23 cellular contexts compared by ENCODE assay signal in the genomic region with DNA sequence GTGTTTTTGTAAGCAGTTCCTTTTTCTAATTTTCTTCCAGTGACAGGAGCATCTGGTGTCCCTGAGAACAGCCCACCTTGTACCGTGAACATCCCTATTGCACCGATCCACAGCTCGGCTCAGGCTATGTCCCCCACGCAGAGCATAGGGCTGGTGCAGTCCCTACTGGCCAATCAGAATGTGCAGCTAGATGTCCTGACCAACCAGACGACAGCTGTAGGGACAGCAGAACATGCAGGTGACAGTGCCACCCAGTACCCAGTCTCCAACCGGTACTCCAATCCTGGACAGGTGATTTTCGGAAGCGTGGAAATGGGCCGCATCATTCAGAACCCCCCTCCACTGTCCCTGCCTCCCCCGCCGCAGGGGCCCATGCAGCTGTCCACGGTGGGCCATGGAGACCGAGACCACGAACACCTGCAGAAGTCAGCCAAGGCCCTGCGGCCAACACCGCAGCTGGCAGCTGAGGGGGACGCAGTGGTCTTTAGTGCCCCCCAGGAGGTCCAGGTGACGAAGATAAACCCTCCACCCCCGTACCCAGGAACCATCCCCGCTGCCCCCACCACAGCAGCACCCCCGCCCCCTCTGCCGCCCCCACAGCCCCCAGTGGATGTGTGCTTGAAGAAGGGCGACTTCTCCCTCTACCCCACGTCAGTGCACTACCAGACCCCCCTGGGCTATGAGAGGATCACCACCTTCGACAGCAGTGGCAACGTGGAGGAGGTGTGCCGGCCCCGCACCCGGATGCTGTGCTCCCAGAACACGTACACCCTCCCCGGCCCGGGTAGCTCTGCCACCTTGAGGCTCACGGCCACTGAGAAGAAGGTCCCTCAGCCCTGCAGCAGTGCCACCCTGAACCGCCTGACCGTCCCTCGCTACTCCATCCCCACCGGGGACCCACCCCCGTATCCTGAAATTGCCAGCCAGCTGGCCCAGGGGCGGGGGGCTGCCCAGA. TPM values are rescaled to one million over a fixed set of nuclear protein-coding genes. Genes with fewer than 3 reads are reported as not detected.
DNase-seq lines count a peak whose midpoint lies in the region; ATAC-seq, FAIRE-seq and TF ChIP-seq lines count a peak whose summit lies in the region.
"Had no signal": no experiment of that assay in that cellular context is flagged by ENCODE, and none has a peak within 500 bp of the region (broad histone marks: within the 10 kb centered on the region; RNA-seq: fewer than 3 reads in every experiment).

No MANE protein-coding gene starts in this region.

- no peak for TF ChIP-seq EP300 in H1 (IDR thresholded peaks at IDR 0.05; ENCODE audit: borderline replicate concordance in 1 of 2, low read depth in 2 of 2, low read length in 2 of 2)

- intact Hi-C loops in CD4-positive, alpha-beta memory T cell (cut with micrococcal nuclease), result no loop called here

- WGBS in H1 (ENCODE audit: extremely low coverage in 1 of 2, insufficient coverage in 1 of 2, insufficient read length in 1 of 2, insufficient replicate concordance in 2 of 2, low coverage in 1 of 2, low lambda C conversion rate in 2 of 2, missing lambda C conversion rate in 1 of 2), 2 experiments, result 94% methylated on average over 33 of the region's 39 CpGs; no CpG with 5 or more reads in 1 of the 2 experiments

- no peak overlapping the region for H3K4me3 ChIP-seq in H1 (ENCODE audit: extremely low read depth in 1 of 4, insufficient read depth in 2 of 4, low read depth in 3 of 4, low read length in 4 of 4)
- no peak overlapping the region for H3K4me3 ChIP-seq in CD4-positive, alpha-beta memory T cell (ENCODE audit: low read length in 2 of 2)
- H3K4me3 ChIP-seq: BLaER1, GM23338, Peyer's patch had no signal

- no peaks in the 10 kb centered on the region for H3K23me2 ChIP-seq in H1 (ENCODE audit: low read depth, low read length)

- no peak overlapping the region for H2BK15ac ChIP-seq in H1 (ENCODE audit: low read length)

- TF ChIP-seq RAD21 in H1 (IDR thresholded peaks at IDR 0.05 in 1 of 2, conservative IDR thresholded peaks at IDR 0.05 in 1 of 2; ENCODE audit: low read depth in 2 of 2, low read length in 2 of 2), result no peak

- H3K14ac ChIP-seq in H1 (ENCODE audit: insufficient read length), result no peak overlapping the region

- H4K20me1 ChIP-seq in H1 (replicated peaks in 1 of 2; ENCODE audit: control insufficient read depth in 1 of 2, insufficient read depth in 2 of 2, low read length in 2 of 2), result no peaks in the 10 kb centered on the region
- H4K20me1 ChIP-seq: BLaER1 had no signal

- POLR2A ChIA-PET in H1 (lab: Charles Lee; ENCODE audit: partially characterized antibody), result no interaction called here
- POLR2A ChIA-PET in CD4-positive, alpha-beta memory T cell (lab: Charles Lee; ENCODE audit: partially characterized antibody), result no interaction called here

- H3K27ac ChIP-seq in H1 (ENCODE audit: low read depth, low read length), result 0 out of 2 replicates have a peak overlapping the region, but pooled peaks have one; percentile 42
- H3K27ac ChIP-seq in CD4-positive, alpha-beta memory T cell (ENCODE audit: low read depth, low read length), result no peak overlapping the region
- H3K27ac ChIP-seq: 22Rv1, BLaER1, Peyer's patch had no signal

- peaks cover 0 to 23% (median 6%) of the 10 kb centered on the region in 4 experiments; a peak in 5 of 8 replicates for H3K36me3 ChIP-seq in H1 (ENCODE audit: control insufficient read depth in 2 of 4, insufficient read depth in 4 of 4, low read length in 3 of 4)
- H3K36me3 ChIP-seq in CD4-positive, alpha-beta memory T cell (ENCODE audit: insufficient read depth, low read length), result peaks cover 3% of the 10 kb centered on the region

- H3K27ac Mint-ChIP-seq in nephron, result peak overlapping the region in 2 of 3 experiments; percentile 20 to 29
- no peak overlapping the region for H3K27ac Mint-ChIP-seq in CD4-positive, alpha-beta memory T cell
- H3K27ac Mint-ChIP-seq: CD4-positive, alpha-beta T cell; GM23338 had no signal

- no peaks in the 10 kb centered on the region for H3K4me1 ChIP-seq in H1 (replicated peaks in 1 of 4; ENCODE audit: control insufficient read depth in 3 of 4, insufficient read depth in 4 of 4, low read length in 3 of 4)
- no peaks in the 10 kb centered on the region for H3K4me1 ChIP-seq in CD4-positive, alpha-beta memory T cell (ENCODE audit: insufficient read depth, low read length)
- H3K4me1 ChIP-seq: BLaER1, Peyer's patch had no signal

- peaks cover 69% of the 10 kb centered on the region for H3K36me3 Mint-ChIP-seq in nephron (ENCODE audit: low read depth)
- peaks cover 42 to 53% of the 10 kb centered on the region in 2 donors for H3K36me3 Mint-ChIP-seq in CD4-positive, alpha-beta memory T cell

- peak; percentile 15 for DNase-seq in activated CD8-positive, alpha-beta memory T cell treated with anti-CD3 and anti-CD28 coated beads, Interleukin-2, amount 50 U/mL, for 48 hours
- DNase-seq in activated CD8-positive, alpha-beta memory T cell treated with anti-CD3 and anti-CD28 coated beads, Interleukin-2, amount 50 U/mL, for 4 hours, result no peak
- DNase-seq in H1 (ENCODE audit: low read depth in 1 of 2, low spot score in 2 of 2), result no peak
- DNase-seq in NCI-H1694 treated with DMSO at 0.1 percent for 48 hours (lab: John Stamatoyannopoulos, UW), result no peak
- no peak for DNase-seq in CD4-positive, alpha-beta memory T cell
- no peak for DNase-seq in DMS53 treated with DMSO at 0.1 percent for 48 hours (lab: John Stamatoyannopoulos, UW; ENCODE audit: unreplicated experiment)
- DNase-seq: ACHN; CD4-positive, alpha-beta T cell; KBM-7; NCI-H1092; NCI-H1436; NCI-H1930; NCI-H226; NCI-H524 treated with DMSO at 0.1 percent for 48 hours; NCI-H82; Peyer's patch had no signal

- no peak for TF ChIP-seq POLR2A in H1 (IDR thresholded peaks at IDR 0.05; ENCODE audit: control extremely low read depth in 1 of 2, low read depth in 2 of 2, low read length in 2 of 2)

- H3K27me3 ChIP-seq in H1 (replicated peaks in 1 of 4; ENCODE audit: control insufficient read depth in 3 of 4, extremely low read depth in 1 of 4, insufficient read depth in 3 of 4, low read length in 3 of 4), result no peaks in the 10 kb centered on the region
- H3K27me3 ChIP-seq in CD4-positive, alpha-beta memory T cell (ENCODE audit: insufficient read depth, low read length), result no peaks in the 10 kb centered on the region
- H3K27me3 ChIP-seq: BLaER1, Peyer's patch had no signal

- H2AFZ ChIP-seq in H1 (ENCODE audit: low read length), result no peak overlapping the region
- H2AFZ ChIP-seq: GM23338 had no signal

- no peak overlapping the region for H4K5ac ChIP-seq in H1 (ENCODE audit: insufficient read length, low read depth, low read length)

- H2BK120ac ChIP-seq in H1 (replicated peaks; ENCODE audit: low read depth, low read length), result no peak overlapping the region

- H2BK12ac ChIP-seq in H1 (ENCODE audit: low read depth, low read length), result no peak overlapping the region

- no peaks in the 10 kb centered on the region for H3K9me3 ChIP-seq in H1 (ENCODE audit: insufficient read depth in 2 of 2, low read depth in 1 of 2, low read length in 1 of 2)
- no peaks in the 10 kb centered on the region for H3K9me3 ChIP-seq in CD4-positive, alpha-beta memory T cell (ENCODE audit: control insufficient read depth in 1 of 2, low read length in 2 of 2)
- H3K9me3 ChIP-seq: BLaER1, Peyer's patch had no signal

- H3K9me3 Mint-ChIP-seq in nephron, result no peaks in the 10 kb centered on the region
- H3K9me3 Mint-ChIP-seq in CD4-positive, alpha-beta memory T cell, result peaks cover 0 to 2% (median 0%) of the 10 kb centered on the region in 8 donors
- H3K9me3 Mint-ChIP-seq: CD4-positive, alpha-beta T cell; GM23338 had no signal

- H2BK5ac ChIP-seq in H1 (ENCODE audit: low read depth, low read length), result no peak overlapping the region

- TF ChIP-seq CTCF in H1 (IDR thresholded peaks at IDR 0.05; ENCODE audit: control extremely low read depth in 1 of 3, insufficient read depth in 1 of 3, low read depth in 1 of 3, low read length in 3 of 3), result no peak
- TF ChIP-seq CTCF in nephron (IDR thresholded peaks at IDR 0.05; ENCODE audit: unreplicated experiment in 3 of 3), result no peak

- no peak overlapping the region for H3K4ac ChIP-seq in H1 (replicated peaks; ENCODE audit: insufficient read length, low read depth, low read length)

- no peak for FAIRE-seq in H1 (lab: Jason Lieb, UNC)
- FAIRE-seq: GM12892 had no signal

- no peaks in the 10 kb centered on the region for H3K79me2 ChIP-seq in H1 (ENCODE audit: control insufficient read depth in 1 of 2, insufficient read depth in 2 of 2, low read length in 2 of 2)

- H4K8ac ChIP-seq in H1 (ENCODE audit: extremely low read depth, insufficient read depth, low read length), result no peak overlapping the region

- peaks cover 28% of the 10 kb centered on the region for H3K4me1 Mint-ChIP-seq in nephron
- peaks cover 0 to 3% (median 0%) of the 10 kb centered on the region in 4 donors for H3K4me1 Mint-ChIP-seq in CD4-positive, alpha-beta memory T cell

- ATAC-seq in GM18517 (IDR thresholded peaks at IDR 0.05; ENCODE audit: unreplicated experiment), result no peak
- ATAC-seq: GM23338, SK-N-SH treated with all-trans-retinoic acid at 6 μM for 48 hours had no signal

- no peak overlapping the region for H3K4me3 Mint-ChIP-seq in nephron
- no peak overlapping the region for H3K4me3 Mint-ChIP-seq in CD4-positive, alpha-beta memory T cell
- H3K4me3 Mint-ChIP-seq: CD4-positive, alpha-beta T cell; GM23338 had no signal

- H3K56ac ChIP-seq in H1 (replicated peaks; ENCODE audit: insufficient read length, low read depth, low read length), result no peak overlapping the region

- no peak overlapping the region for H4K91ac ChIP-seq in H1 (replicated peaks; ENCODE audit: insufficient read length, low read length)

- no peak overlapping the region for H2BK20ac ChIP-seq in H1 (ENCODE audit: low read length)

- H3K23ac ChIP-seq in H1 (ENCODE audit: insufficient read length), result no peak overlapping the region

- no peaks in the 10 kb centered on the region for H3K79me1 ChIP-seq in H1 (ENCODE audit: low read depth, low read length)

- H3K27me3 Mint-ChIP-seq in nephron (ENCODE audit: low read depth), result no peaks in the 10 kb centered on the region
- H3K27me3 Mint-ChIP-seq in CD4-positive, alpha-beta memory T cell, result no peaks in the 10 kb centered on the region
- H3K27me3 Mint-ChIP-seq: CD4-positive, alpha-beta T cell had no signal

- no peak overlapping the region for H2AK5ac ChIP-seq in H1 (ENCODE audit: low read depth, low read length)

- no peak overlapping the region for H3K4me2 ChIP-seq in H1 (ENCODE audit: insufficient read depth in 1 of 2, low read depth in 2 of 2, low read length in 2 of 2)
- H3K4me2 ChIP-seq: BLaER1, GM23338 had no signal

- H3K9ac ChIP-seq in H1 (replicated peaks in 1 of 4; ENCODE audit: extremely low read depth in 1 of 4, low read depth in 3 of 4, low read length in 3 of 4), result no peak overlapping the region
- H3K9ac ChIP-seq: BLaER1 had no signal

- CTCF ChIA-PET in H1 (lab: Charles Lee; ENCODE audit: partially characterized antibody), result interaction anchor here (0.9 to 1.9 kb wide), 6 partner anchors 8 to 288 kb away, joined by 3 to 6 read pairs (median 4); no protein-coding TSS in a partner anchor
- CTCF ChIA-PET in CD4-positive, alpha-beta memory T cell (lab: Charles Lee; ENCODE audit: partially characterized antibody), result no interaction called here

- H3K18ac ChIP-seq in H1 (ENCODE audit: extremely low read depth, low read length), result no peak overlapping the region

RNA-seq across cellular contexts. Expression of gene TMEM181, which starts 58.0 kb away (rescaled TPM):
- total RNA-seq in H1 (2021; fragmentation: NEBNext Ultra II Directional; extraction: Animal tissue kit (Norgen Biotek cat#: 25700)), result 18.2 and 19.0 TPM in 2 replicates
- polyA plus RNA-seq in H1 (2011; rRNA removed), result 7.3 and 8.6 TPM in 2 replicates
- polyA plus RNA-seq in H1 (2011; cell fraction: cytosol; rRNA removed), result 11.3 TPM
- polyA plus RNA-seq in H1 (2011; cell fraction: nucleus; rRNA removed), result 10.5 TPM
- polyA plus RNA-seq in H1 (2012, experiment 1 of 2), result 9.2 to 13.3 TPM (median 11.6 TPM) in 4 replicates
- 1.0 TPM for polyA plus RNA-seq in H1 (2012, experiment 2 of 2)
- polyA plus RNA-seq in H1 (2013, experiment 1 of 2), result 13.3 TPM
- 13.7 TPM for polyA plus RNA-seq in H1 (2013, experiment 2 of 2)
- polyA minus RNA-seq in H1 (2011; rRNA and poly(A)+ RNA removed), result 15.0 and 16.7 TPM in 2 replicates
- 9.5 TPM for polyA minus RNA-seq in H1 (2011; cell fraction: cytosol; rRNA and poly(A)+ RNA removed)
- polyA minus RNA-seq in H1 (2011; cell fraction: nucleus; rRNA and poly(A)+ RNA removed), result 15.6 TPM
- total RNA-seq in CD4-positive, alpha-beta memory T cell, result 10 to 100 TPM; 26.1 to 28.0 TPM
- polyA plus RNA-seq in CD4-positive, alpha-beta memory T cell, result 1 to 10 TPM; 4.3 to 8.1 TPM

Comparison
In these comparisons a context has a peak if more than half of its experiments do, and no peak if none do; other contexts are left out.
1. H3K27ac Mint-ChIP-seq: peak in nephron (2 of 3); none in CD4-positive, alpha-beta memory T cell (0 of 7).